1 cellular context compared by ENCODE assay signal in the genomic region with DNA sequence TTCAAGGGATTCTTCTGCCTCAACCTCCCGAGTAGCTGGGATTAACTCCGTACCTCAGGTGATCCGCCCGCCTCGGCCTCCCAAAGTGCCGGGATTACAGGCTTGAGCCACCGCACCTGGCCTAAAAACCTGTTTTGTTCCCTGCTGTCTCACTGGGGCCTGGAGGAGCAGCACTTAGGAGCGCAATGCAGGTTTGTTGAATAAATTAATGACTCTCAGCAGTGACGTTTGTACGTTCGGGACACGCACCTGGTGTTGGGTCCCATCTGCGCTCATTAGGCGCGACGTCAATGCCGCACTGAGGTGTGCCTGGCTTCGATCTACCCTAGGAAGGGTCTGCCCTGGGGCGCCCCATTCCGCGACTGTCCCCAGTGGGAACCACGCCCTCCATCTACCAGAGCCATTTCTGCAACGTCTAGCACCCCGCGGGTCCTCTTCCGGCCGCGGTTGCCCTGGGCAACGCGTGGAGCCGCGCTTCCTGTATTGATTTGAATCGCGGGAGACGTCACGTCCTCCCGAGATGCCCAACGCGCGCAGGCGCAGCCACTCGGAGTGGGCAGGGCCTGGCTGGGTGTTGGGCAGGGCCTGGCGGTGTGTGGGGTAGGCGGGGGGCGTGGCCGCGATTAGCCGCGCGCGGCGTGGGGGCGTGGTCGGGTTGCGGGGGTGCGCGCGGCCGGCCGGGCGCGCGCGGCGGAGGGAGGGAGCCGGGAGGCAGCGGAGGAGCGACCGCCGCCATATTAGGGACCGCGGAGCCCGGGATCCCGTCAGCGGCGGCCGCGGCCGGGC.
TF ChIP-seq lines count a peak whose summit lies in the region.

A gene (plus strand): TSS at position 714 of the 786 bp plus-strand sequence. CDS start 16,679 bp downstream, outside the sequence.

TF ChIP-seq in HepG2, 621 proteins besides CTCF, POLR2A, EP300 and RAD21 (continued from another document and continues in another):
- TF ChIP-seq, protein P1, sequence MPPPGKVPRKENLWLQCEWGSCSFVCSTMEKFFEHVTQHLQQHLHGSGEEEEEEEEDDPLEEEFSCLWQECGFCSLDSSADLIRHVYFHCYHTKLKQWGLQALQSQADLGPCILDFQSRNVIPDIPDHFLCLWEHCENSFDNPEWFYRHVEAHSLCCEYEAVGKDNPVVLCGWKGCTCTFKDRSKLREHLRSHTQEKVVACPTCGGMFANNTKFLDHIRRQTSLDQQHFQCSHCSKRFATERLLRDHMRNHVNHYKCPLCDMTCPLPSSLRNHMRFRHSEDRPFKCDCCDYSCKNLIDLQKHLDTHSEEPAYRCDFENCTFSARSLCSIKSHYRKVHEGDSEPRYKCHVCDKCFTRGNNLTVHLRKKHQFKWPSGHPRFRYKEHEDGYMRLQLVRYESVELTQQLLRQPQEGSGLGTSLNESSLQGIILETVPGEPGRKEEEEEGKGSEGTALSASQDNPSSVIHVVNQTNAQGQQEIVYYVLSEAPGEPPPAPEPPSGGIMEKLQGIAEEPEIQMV (CRISPR knock-in tag; IDR thresholded peaks at IDR 0.05; ENCODE audit: low read depth): no peak
- TF ChIP-seq DNMT3B (CRISPR knock-in tag; conservative IDR thresholded peaks at IDR 0.05) (no peak), PCBP2 (optimal IDR thresholded peaks at IDR 0.05; ENCODE audit: low read depth, low read length, poor library complexity, severe bottlenecking) (no peak), ZEB1 (IDR thresholded peaks at IDR 0.05; ENCODE audit: insufficient replicate concordance, low read depth) (no peak), ZNF343 (CRISPR knock-in tag; IDR thresholded peaks at IDR 0.05) (no peak), REPIN1 (CRISPR knock-in tag; IDR thresholded peaks at IDR 0.05; ENCODE audit: borderline replicate concordance, low read depth) (peak; percentile 47; the same call in 1 of the 2 replicates), ZNF883 (CRISPR knock-in tag; IDR thresholded peaks at IDR 0.05; ENCODE audit: not compliant biosample characterization) (peak; percentile 64), TCF12 (IDR thresholded peaks at IDR 0.05) (no peak), TCF12 (CRISPR knock-in tag; IDR thresholded peaks at IDR 0.05) (no peak), HDAC1 (CRISPR knock-in tag; IDR thresholded peaks at IDR 0.05) (peak; percentile 92), ZBTB42 (CRISPR knock-in tag; IDR thresholded peaks at IDR 0.05) (no peak), AGO2 (optimal IDR thresholded peaks at IDR 0.05; ENCODE audit: low read depth, low read length) (no peak), PHF8 (CRISPR knock-in tag; IDR thresholded peaks at IDR 0.05) (peak; percentile 61), ZNF749 (CRISPR knock-in tag; IDR thresholded peaks at IDR 0.05; ENCODE audit: borderline replicate concordance) (0 out of 2 replicates have a peak, but pooled peaks have one; percentile 44), ZNF557 (CRISPR knock-in tag; IDR thresholded peaks at IDR 0.05) (no peak), ATF1 (CRISPR knock-in tag; IDR thresholded peaks at IDR 0.05) (peak; percentile 91), ZNF20 (CRISPR knock-in tag; IDR thresholded peaks at IDR 0.05) (no peak), ZNF552 (CRISPR knock-in tag; IDR thresholded peaks at IDR 0.05; ENCODE audit: borderline replicate concordance) (0 out of 2 replicates have a peak, but pooled peaks have one; percentile 35), YEATS2 (CRISPR knock-in tag; IDR thresholded peaks at IDR 0.05; ENCODE audit: borderline replicate concordance) (peak; percentile 86; the same call in 1 of the 2 replicates), ZSCAN21 (CRISPR knock-in tag; IDR thresholded peaks at IDR 0.05; ENCODE audit: borderline replicate concordance) (peak; percentile 80), CBFB (CRISPR knock-in tag; IDR thresholded peaks at IDR 0.05) (peak; percentile 45; the same call in 1 of the 2 replicates), RXRB (CRISPR knock-in tag; IDR thresholded peaks at IDR 0.05; ENCODE audit: borderline replicate concordance) (peak; percentile 33; the same call in 1 of the 2 replicates), ZNF746 (CRISPR knock-in tag; IDR thresholded peaks at IDR 0.05) (no peak), GTF3A (CRISPR knock-in tag; conservative IDR thresholded peaks at IDR 0.05) (no peak), ZNF431 (CRISPR knock-in tag; IDR thresholded peaks at IDR 0.05; ENCODE audit: borderline replicate concordance, low read depth) (no peak)
- TF ChIP-seq, protein P2, sequence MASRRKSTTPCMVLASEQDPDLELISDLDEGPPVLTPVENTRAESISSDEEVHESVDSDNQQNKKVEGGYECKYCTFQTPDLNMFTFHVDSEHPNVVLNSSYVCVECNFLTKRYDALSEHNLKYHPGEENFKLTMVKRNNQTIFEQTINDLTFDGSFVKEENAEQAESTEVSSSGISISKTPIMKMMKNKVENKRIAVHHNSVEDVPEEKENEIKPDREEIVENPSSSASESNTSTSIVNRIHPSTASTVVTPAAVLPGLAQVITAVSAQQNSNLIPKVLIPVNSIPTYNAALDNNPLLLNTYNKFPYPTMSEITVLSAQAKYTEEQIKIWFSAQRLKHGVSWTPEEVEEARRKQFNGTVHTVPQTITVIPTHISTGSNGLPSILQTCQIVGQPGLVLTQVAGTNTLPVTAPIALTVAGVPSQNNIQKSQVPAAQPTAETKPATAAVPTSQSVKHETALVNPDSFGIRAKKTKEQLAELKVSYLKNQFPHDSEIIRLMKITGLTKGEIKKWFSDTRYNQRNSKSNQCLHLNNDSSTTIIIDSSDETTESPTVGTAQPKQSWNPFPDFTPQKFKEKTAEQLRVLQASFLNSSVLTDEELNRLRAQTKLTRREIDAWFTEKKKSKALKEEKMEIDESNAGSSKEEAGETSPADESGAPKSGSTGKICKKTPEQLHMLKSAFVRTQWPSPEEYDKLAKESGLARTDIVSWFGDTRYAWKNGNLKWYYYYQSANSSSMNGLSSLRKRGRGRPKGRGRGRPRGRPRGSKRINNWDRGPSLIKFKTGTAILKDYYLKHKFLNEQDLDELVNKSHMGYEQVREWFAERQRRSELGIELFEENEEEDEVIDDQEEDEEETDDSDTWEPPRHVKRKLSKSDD (CRISPR knock-in tag; IDR thresholded peaks at IDR 0.05; ENCODE audit: low read depth): peak; percentile 91
- TF ChIP-seq, protein P3, sequence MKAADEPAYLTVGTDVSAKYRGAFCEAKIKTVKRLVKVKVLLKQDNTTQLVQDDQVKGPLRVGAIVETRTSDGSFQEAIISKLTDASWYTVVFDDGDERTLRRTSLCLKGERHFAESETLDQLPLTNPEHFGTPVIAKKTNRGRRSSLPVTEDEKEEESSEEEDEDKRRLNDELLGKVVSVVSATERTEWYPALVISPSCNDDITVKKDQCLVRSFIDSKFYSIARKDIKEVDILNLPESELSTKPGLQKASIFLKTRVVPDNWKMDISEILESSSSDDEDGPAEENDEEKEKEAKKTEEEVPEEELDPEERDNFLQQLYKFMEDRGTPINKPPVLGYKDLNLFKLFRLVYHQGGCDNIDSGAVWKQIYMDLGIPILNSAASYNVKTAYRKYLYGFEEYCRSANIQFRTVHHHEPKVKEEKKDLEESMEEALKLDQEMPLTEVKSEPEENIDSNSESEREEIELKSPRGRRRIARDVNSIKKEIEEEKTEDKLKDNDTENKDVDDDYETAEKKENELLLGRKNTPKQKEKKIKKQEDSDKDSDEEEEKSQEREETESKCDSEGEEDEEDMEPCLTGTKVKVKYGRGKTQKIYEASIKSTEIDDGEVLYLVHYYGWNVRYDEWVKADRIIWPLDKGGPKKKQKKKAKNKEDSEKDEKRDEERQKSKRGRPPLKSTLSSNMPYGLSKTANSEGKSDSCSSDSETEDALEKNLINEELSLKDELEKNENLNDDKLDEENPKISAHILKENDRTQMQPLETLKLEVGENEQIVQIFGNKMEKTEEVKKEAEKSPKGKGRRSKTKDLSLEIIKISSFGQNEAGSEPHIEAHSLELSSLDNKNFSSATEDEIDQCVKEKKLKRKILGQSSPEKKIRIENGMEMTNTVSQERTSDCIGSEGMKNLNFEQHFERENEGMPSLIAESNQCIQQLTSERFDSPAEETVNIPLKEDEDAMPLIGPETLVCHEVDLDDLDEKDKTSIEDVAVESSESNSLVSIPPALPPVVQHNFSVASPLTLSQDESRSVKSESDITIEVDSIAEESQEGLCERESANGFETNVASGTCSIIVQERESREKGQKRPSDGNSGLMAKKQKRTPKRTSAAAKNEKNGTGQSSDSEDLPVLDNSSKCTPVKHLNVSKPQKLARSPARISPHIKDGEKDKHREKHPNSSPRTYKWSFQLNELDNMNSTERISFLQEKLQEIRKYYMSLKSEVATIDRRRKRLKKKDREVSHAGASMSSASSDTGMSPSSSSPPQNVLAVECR (CRISPR knock-in tag; IDR thresholded peaks at IDR 0.05; ENCODE audit: borderline replicate concordance): peak; percentile 98
- TF ChIP-seq, protein P4, sequence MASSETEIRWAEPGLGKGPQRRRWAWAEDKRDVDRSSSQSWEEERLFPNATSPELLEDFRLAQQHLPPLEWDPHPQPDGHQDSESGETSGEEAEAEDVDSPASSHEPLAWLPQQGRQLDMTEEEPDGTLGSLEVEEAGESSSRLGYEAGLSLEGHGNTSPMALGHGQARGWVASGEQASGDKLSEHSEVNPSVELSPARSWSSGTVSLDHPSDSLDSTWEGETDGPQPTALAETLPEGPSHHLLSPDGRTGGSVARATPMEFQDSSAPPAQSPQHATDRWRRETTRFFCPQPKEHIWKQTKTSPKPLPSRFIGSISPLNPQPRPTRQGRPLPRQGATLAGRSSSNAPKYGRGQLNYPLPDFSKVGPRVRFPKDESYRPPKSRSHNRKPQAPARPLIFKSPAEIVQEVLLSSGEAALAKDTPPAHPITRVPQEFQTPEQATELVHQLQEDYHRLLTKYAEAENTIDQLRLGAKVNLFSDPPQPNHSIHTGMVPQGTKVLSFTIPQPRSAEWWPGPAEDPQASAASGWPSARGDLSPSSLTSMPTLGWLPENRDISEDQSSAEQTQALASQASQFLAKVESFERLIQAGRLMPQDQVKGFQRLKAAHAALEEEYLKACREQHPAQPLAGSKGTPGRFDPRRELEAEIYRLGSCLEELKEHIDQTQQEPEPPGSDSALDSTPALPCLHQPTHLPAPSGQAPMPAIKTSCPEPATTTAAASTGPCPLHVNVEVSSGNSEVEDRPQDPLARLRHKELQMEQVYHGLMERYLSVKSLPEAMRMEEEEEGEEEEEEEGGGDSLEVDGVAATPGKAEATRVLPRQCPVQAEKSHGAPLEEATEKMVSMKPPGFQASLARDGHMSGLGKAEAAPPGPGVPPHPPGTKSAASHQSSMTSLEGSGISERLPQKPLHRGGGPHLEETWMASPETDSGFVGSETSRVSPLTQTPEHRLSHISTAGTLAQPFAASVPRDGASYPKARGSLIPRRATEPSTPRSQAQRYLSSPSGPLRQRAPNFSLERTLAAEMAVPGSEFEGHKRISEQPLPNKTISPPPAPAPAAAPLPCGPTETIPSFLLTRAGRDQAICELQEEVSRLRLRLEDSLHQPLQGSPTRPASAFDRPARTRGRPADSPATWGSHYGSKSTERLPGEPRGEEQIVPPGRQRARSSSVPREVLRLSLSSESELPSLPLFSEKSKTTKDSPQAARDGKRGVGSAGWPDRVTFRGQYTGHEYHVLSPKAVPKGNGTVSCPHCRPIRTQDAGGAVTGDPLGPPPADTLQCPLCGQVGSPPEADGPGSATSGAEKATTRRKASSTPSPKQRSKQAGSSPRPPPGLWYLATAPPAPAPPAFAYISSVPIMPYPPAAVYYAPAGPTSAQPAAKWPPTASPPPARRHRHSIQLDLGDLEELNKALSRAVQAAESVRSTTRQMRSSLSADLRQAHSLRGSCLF (CRISPR knock-in tag; IDR thresholded peaks at IDR 0.05; ENCODE audit: borderline replicate concordance): no peak
- TF ChIP-seq, protein P5, sequence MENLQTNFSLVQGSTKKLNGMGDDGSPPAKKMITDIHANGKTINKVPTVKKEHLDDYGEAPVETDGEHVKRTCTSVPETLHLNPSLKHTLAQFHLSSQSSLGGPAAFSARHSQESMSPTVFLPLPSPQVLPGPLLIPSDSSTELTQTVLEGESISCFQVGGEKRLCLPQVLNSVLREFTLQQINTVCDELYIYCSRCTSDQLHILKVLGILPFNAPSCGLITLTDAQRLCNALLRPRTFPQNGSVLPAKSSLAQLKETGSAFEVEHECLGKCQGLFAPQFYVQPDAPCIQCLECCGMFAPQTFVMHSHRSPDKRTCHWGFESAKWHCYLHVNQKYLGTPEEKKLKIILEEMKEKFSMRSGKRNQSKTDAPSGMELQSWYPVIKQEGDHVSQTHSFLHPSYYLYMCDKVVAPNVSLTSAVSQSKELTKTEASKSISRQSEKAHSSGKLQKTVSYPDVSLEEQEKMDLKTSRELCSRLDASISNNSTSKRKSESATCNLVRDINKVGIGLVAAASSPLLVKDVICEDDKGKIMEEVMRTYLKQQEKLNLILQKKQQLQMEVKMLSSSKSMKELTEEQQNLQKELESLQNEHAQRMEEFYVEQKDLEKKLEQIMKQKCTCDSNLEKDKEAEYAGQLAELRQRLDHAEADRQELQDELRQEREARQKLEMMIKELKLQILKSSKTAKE (CRISPR knock-in tag; IDR thresholded peaks at IDR 0.05; ENCODE audit: borderline replicate concordance): no peak
- TF ChIP-seq, protein P6, sequence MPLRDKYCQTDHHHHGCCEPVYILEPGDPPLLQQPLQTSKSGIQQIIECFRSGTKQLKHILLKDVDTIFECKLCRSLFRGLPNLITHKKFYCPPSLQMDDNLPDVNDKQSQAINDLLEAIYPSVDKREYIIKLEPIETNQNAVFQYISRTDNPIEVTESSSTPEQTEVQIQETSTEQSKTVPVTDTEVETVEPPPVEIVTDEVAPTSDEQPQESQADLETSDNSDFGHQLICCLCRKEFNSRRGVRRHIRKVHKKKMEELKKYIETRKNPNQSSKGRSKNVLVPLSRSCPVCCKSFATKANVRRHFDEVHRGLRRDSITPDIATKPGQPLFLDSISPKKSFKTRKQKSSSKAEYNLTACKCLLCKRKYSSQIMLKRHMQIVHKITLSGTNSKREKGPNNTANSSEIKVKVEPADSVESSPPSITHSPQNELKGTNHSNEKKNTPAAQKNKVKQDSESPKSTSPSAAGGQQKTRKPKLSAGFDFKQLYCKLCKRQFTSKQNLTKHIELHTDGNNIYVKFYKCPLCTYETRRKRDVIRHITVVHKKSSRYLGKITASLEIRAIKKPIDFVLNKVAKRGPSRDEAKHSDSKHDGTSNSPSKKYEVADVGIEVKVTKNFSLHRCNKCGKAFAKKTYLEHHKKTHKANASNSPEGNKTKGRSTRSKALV (CRISPR knock-in tag; IDR thresholded peaks at IDR 0.05): no peak
- TF ChIP-seq, protein P7, sequence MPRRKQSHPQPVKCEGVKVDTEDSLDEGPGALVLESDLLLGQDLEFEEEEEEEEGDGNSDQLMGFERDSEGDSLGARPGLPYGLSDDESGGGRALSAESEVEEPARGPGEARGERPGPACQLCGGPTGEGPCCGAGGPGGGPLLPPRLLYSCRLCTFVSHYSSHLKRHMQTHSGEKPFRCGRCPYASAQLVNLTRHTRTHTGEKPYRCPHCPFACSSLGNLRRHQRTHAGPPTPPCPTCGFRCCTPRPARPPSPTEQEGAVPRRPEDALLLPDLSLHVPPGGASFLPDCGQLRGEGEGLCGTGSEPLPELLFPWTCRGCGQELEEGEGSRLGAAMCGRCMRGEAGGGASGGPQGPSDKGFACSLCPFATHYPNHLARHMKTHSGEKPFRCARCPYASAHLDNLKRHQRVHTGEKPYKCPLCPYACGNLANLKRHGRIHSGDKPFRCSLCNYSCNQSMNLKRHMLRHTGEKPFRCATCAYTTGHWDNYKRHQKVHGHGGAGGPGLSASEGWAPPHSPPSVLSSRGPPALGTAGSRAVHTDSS (CRISPR knock-in tag; conservative IDR thresholded peaks at IDR 0.05): no peak
- TF ChIP-seq, protein P8, sequence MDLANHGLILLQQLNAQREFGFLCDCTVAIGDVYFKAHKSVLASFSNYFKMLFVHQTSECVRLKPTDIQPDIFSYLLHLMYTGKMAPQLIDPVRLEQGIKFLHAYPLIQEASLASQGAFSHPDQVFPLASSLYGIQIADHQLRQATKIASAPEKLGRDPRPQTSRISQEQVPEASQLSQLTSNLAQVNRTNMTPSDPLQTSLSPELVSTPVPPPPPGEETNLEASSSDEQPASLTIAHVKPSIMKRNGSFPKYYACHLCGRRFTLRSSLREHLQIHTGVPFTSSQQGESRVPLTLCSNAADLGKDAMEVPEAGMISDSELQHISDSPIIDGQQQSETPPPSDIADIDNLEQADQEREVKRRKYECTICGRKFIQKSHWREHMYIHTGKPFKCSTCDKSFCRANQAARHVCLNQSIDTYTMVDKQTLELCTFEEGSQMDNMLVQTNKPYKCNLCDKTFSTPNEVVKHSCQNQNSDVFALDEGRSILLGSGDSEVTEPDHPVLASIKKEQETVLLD (CRISPR knock-in tag; IDR thresholded peaks at IDR 0.05; ENCODE audit: low read depth): no peak; the same call in 1 of the 2 replicates
